20 cellular contexts compared by ENCODE assay signal in genomic region chr5:133694181-133694831, GRCh38.
"Had no signal": no experiment of that assay in that cellular context is flagged by ENCODE, and none has a peak within 500 bp of the region (broad histone marks: within the 10 kb centered on the region; RNA-seq: fewer than 3 reads in every experiment).

No MANE protein-coding gene starts in this region.

- H3K4me3 ChIP-seq: lower lobe of right lung, neural progenitor cell, transverse colon had no signal

- H3K36me3 ChIP-seq: lower lobe of right lung, neural progenitor cell, transverse colon had no signal

- H3K27ac Mint-ChIP-seq: activated CD8-positive, alpha-beta memory T cell treated with anti-CD3 and anti-CD28 coated beads, Interleukin-2, amount 10 ng/mL, durations not matched to agents 7 days and 5 days; activated naive CD4-positive, alpha-beta T cell treated with anti-CD3 and anti-CD28 coated beads, Interleukin-2, amount 50 U/mL, for 24 hours; activated T-cell treated with anti-CD3 and anti-CD28 coated beads, Interleukin-2, amount 50 U/mL, for 24 hours; brain; neural progenitor cell; stimulated activated effector memory CD8-positive, alpha-beta T cell treated with anti-CD3 and anti-CD28 coated beads, Interleukin-12 subunit alpha, Interleukin-12 subunit beta, amount 100 ng/mL, for 72 hours; T-cell had no signal

- H3K4me3 Mint-ChIP-seq: activated CD8-positive, alpha-beta memory T cell treated with anti-CD3 and anti-CD28 coated beads, Interleukin-2, amount 10 ng/mL, durations not matched to agents 7 days and 5 days; activated naive CD4-positive, alpha-beta T cell treated with anti-CD3 and anti-CD28 coated beads, Interleukin-2, amount 50 U/mL, for 24 hours; activated T-cell treated with anti-CD3 and anti-CD28 coated beads, Interleukin-2, amount 50 U/mL, for 24 hours; brain; neural progenitor cell; stimulated activated effector memory CD8-positive, alpha-beta T cell treated with anti-CD3 and anti-CD28 coated beads, Interleukin-12 subunit alpha, Interleukin-12 subunit beta, amount 100 ng/mL, for 72 hours; T-cell had no signal

- H3K9me3 ChIP-seq: lower lobe of right lung, SK-N-SH, transverse colon had no signal

- H3K4me1 ChIP-seq: foreskin keratinocyte, lower lobe of right lung, neural progenitor cell, transverse colon had no signal

- H3K4me1 Mint-ChIP-seq: activated naive CD4-positive, alpha-beta T cell treated with anti-CD3 and anti-CD28 coated beads, Interleukin-2, amount 50 U/mL, for 24 hours; neural progenitor cell had no signal

- H3K27me3 ChIP-seq: neural progenitor cell had no signal

- H3K9me3 Mint-ChIP-seq: activated naive CD4-positive, alpha-beta T cell treated with anti-CD3 and anti-CD28 coated beads, Interleukin-2, amount 50 U/mL, for 24 hours; activated T-cell treated with anti-CD3 and anti-CD28 coated beads, Interleukin-2, amount 50 U/mL, for 24 hours; neural progenitor cell; stimulated activated effector memory CD8-positive, alpha-beta T cell treated with anti-CD3 and anti-CD28 coated beads, Interleukin-12 subunit alpha, Interleukin-12 subunit beta, amount 100 ng/mL, for 72 hours; T-cell had no signal

- ATAC-seq: activated CD8-positive, alpha-beta memory T cell treated with anti-CD3 and anti-CD28 coated beads, Interleukin-2, amount 10 ng/mL, durations not matched to agents 7 days and 5 days; foreskin keratinocyte; lower lobe of right lung; sciatic nerve; stimulated activated effector memory CD8-positive, alpha-beta T cell treated with anti-CD3 and anti-CD28 coated beads, Interleukin-12 subunit alpha, Interleukin-12 subunit beta, amount 100 ng/mL, for 72 hours; T-cell had no signal

- H3K27ac ChIP-seq: foreskin keratinocyte, lower lobe of right lung, neural progenitor cell, transverse colon had no signal

- H3K36me3 Mint-ChIP-seq: activated CD8-positive, alpha-beta memory T cell treated with anti-CD3 and anti-CD28 coated beads, Interleukin-2, amount 10 ng/mL, durations not matched to agents 7 days and 5 days; activated naive CD4-positive, alpha-beta T cell treated with anti-CD3 and anti-CD28 coated beads, Interleukin-2, amount 50 U/mL, for 24 hours; brain; neural progenitor cell; stimulated activated effector memory CD8-positive, alpha-beta T cell treated with anti-CD3 and anti-CD28 coated beads, Interleukin-12 subunit alpha, Interleukin-12 subunit beta, amount 100 ng/mL, for 72 hours; T-cell had no signal

- DNase-seq: activated CD4-positive, alpha-beta T cell treated with anti-CD3 and anti-CD28 coated beads for 1 hour; activated CD4-positive, alpha-beta T cell treated with anti-CD3 and anti-CD28 coated beads, Interleukin-2, amount 50 U/mL, for 4 hours; activated CD8-positive, alpha-beta memory T cell treated with anti-CD3 and anti-CD28 coated beads, Interleukin-2, amount 10 ng/mL, durations not matched to agents 7 days and 5 days; activated T-cell treated with anti-CD3 and anti-CD28 coated beads, Interleukin-2, amount 50 U/mL, for 24 hours; amygdala; effector CD8-positive, alpha-beta T cell; foreskin keratinocyte; lower lobe of right lung; midbrain; SK-N-SH; stimulated activated CD4-positive, alpha-beta T cell treated with anti-CD3 and anti-CD28 coated beads, Interleukin-12 subunit alpha, Interleukin-12 subunit beta, amount 100 ng/mL, for 4 hours; substantia nigra; T-cell; T-helper 9 cell; transverse colon had no signal
